In the genomic region with DNA sequence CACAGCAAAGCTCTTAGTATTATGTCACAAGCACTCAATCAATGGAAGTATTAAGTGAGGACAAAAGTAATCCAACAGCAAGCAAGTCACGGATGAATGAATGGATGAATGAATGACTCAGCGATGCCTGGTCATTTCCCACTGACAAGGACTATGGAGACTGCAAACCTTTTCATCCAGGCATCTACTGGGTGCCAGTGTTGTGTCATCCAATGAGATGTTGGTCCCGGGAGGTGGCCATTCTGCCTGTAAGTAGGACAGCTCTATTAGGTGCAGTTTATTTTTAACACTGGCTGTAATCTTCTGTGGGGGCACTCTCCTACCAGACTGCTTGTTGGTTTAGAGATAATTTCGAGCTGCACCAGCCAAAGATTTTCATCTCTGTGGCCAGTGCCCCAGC, we compare ENCODE assay signal across 10 cellular contexts. TPM values are rescaled to one million over a fixed set of nuclear protein-coding genes. Genes with fewer than 3 reads are reported as not detected.
DNase-seq lines count a peak whose midpoint lies in the region; ATAC-seq, FAIRE-seq and TF ChIP-seq lines count a peak whose summit lies in the region.
"Had no signal": no experiment of that assay in that cellular context is flagged by ENCODE, and none has a peak within 500 bp of the region (broad histone marks: within the 10 kb centered on the region; RNA-seq: fewer than 3 reads in every experiment).

No MANE protein-coding gene starts in this region.

- H3K9me3 ChIP-seq in K562 (replicated peaks; ENCODE audit: control insufficient read depth, insufficient read depth, low read depth, low read length) (no peaks in the 10 kb centered on the region), spleen (no peaks in the 10 kb centered on the region), kidney (ENCODE audit: control insufficient read depth in 1 of 2, low read length in 2 of 2) (peaks cover 0 to 3% of the 10 kb centered on the region in 2 donors)

- H3K4me2 ChIP-seq in K562 (ENCODE audit: insufficient read depth, low read length): no peak overlapping the region

- peaks cover 0 to 11% (median 0%) of the 10 kb centered on the region in 3 donors for H3K27me3 Mint-ChIP-seq in immature natural killer cell (ENCODE audit: low read depth in 3 of 3)

- CTCF ChIA-PET in AG04449 (lab: Yijun Ruan, JAX): interaction anchor here (1.0 to 4.3 kb wide), 7 partner anchors 235 to 254 kb away, joined by 3 to 24 read pairs (median 7); no protein-coding TSS in a partner anchor
- CTCF ChIA-PET in K562 (lab: Yijun Ruan, JAX; ENCODE audit: low intra/inter-chr PET ratio): interaction anchor here (0.6 kb wide), 1 partner anchor 1199 kb away, joined by 3 read pairs; no protein-coding TSS in a partner anchor

- peaks cover 0 to 2% (median 0%) of the 10 kb centered on the region in 6 donors for H3K9me3 Mint-ChIP-seq in immature natural killer cell

- in situ Hi-C loops in K562 (cut with MboI): no loop called here

- no peaks in the 10 kb centered on the region for H4K20me1 ChIP-seq in K562 (replicated peaks; ENCODE audit: control insufficient read depth, insufficient read depth, low read length)

- no peaks in the 10 kb centered on the region for H3K27me3 ChIP-seq in K562 (ENCODE audit: control insufficient read depth in 2 of 2, insufficient read depth in 2 of 2, low read length in 2 of 2)
- H3K27me3 ChIP-seq in spleen (replicated peaks in 1 of 7): peaks cover 0 to 13% (median 0%) of the 10 kb centered on the region in 7 donors

- ATAC-seq in K562 (peak; percentile 79), HG03521 (IDR thresholded peaks at IDR 0.05; ENCODE audit: unreplicated experiment) (no peak)

- peak; percentile 28 for DNase-seq in AG04449 (ENCODE audit: low read depth, low spot score)
- DNase-seq in K562 (ENCODE audit: extremely low read depth in 1 of 4, low spot score in 3 of 4): peak in 2 of 4 experiments; percentile 22
- peak; percentile 57 for DNase-seq in left kidney (ENCODE audit: low read depth, low spot score)
- DNase-seq in spleen: no peak
- DNase-seq in kidney: no peak
- DNase-seq in immature natural killer cell: no peak
- DNase-seq: MM.1S had no signal

- FAIRE-seq in K562 (lab: Jason Lieb, UNC) (no peak), kidney (lab: Jason Lieb, UNC) (no peak)
- FAIRE-seq: G401.6 had no signal

- no peaks in the 10 kb centered on the region for H3K9me1 ChIP-seq in K562 (ENCODE audit: control insufficient read depth, insufficient read depth, low read length)

- H3K4me3 ChIP-seq in AG04449 (ENCODE audit: low read depth, low read length): no peak overlapping the region
- H3K4me3 ChIP-seq in K562: no peak overlapping the region
- H3K4me3 ChIP-seq in spleen: no peak overlapping the region
- H3K4me3 ChIP-seq in kidney (ENCODE audit: low read length in 2 of 2): no peak overlapping the region

- TF ChIP-seq RAD21 in Ishikawa (IDR thresholded peaks at IDR 0.05; ENCODE audit: low read depth): peak; percentile 35
- peak in 1 of 2 experiments; percentile 46; a peak in 2 of 4 replicates for TF ChIP-seq RAD21 in K562 (CRISPR knock-in tag; conservative IDR thresholded peaks at IDR 0.05 in 1 of 2, IDR thresholded peaks at IDR 0.05 in 1 of 2)

- intact Hi-C loops in K562 (cut with micrococcal nuclease) (no loop called here), spleen (cut with DNase I; ENCODE audit: low total_unique reads) (no loop called here), kidney (cut with DNase I) (loop anchor here (10.0 kb wide), 1 partner anchor 218 kb away; a partner anchor contains a TSS)

- H3K9ac ChIP-seq in K562 (ENCODE audit: insufficient read depth in 1 of 2, low read depth in 2 of 2, low read length in 2 of 2) (no peak overlapping the region), kidney (ENCODE audit: low read length in 2 of 2) (no peak overlapping the region)

- WGBS in K562 (ENCODE audit: insufficient coverage, low coverage, missing lambda C conversion rate): 0% methylated on average over 4 of the region's 4 CpGs
- 36 to 86% (median 55%) methylated on average over 3 to 4 of the region's 4 CpGs for WGBS in spleen, 5 donors

- H3K4me1 Mint-ChIP-seq in immature natural killer cell: no peaks in the 10 kb centered on the region

- TF ChIP-seq POLR2A in K562 (conservative IDR thresholded peaks at IDR 0.05) (no peak), spleen (IDR thresholded peaks at IDR 0.05) (no peak)

- H2AFZ ChIP-seq in K562 (ENCODE audit: low read depth, low read length): no peak overlapping the region

- H3K4me1 ChIP-seq in K562 (replicated peaks in 1 of 2; ENCODE audit: control insufficient read depth in 2 of 2, insufficient read depth in 2 of 2, low read length in 2 of 2) (no peaks in the 10 kb centered on the region), spleen (no peaks in the 10 kb centered on the region), kidney (ENCODE audit: control insufficient read depth in 1 of 2, insufficient read depth in 1 of 2, low read depth in 1 of 2, low read length in 2 of 2) (no peaks in the 10 kb centered on the region)

- TF ChIP-seq EP300 in Ishikawa (IDR thresholded peaks at IDR 0.05; ENCODE audit: borderline replicate concordance): no peak
- TF ChIP-seq EP300 in K562 (IDR thresholded peaks at IDR 0.05; ENCODE audit: low read length): no peak

- BruUV-seq in K562 (replicated peaks; lab: Mats Ljungman, UMichigan): no TSS peak

- H3K27ac ChIP-seq in K562 (ENCODE audit: extremely low read depth, low read depth, low read length) (no peak overlapping the region), spleen (peak overlapping the region in 3 of 8 donors; percentile 9 to 45 (median 31)), kidney (ENCODE audit: low read depth in 2 of 2, low read length in 2 of 2) (no peak overlapping the region)

- no peaks in the 10 kb centered on the region for H3K36me3 Mint-ChIP-seq in immature natural killer cell

- H3K27ac Mint-ChIP-seq in immature natural killer cell: no peak overlapping the region

- H3K36me3 ChIP-seq in K562 (ENCODE audit: control insufficient read depth, insufficient read depth, low read length): no peaks in the 10 kb centered on the region
- H3K36me3 ChIP-seq in spleen: peaks cover 0 to 11% (median 0%) of the 10 kb centered on the region in 6 donors
- H3K36me3 ChIP-seq in kidney (ENCODE audit: control insufficient read depth in 1 of 2, insufficient read depth in 2 of 2, low read length in 2 of 2): no peaks in the 10 kb centered on the region

- TF ChIP-seq CTCF in AG04449 (IDR thresholded peaks at IDR 0.05; ENCODE audit: insufficient read depth, low read length, missing control alignments) (peak; percentile 12), K562 (IDR thresholded peaks at IDR 0.05 in 2 of 3, conservative IDR thresholded peaks at IDR 0.05 in 1 of 3; ENCODE audit: insufficient read depth in 2 of 3, low read depth in 1 of 3, low read length in 3 of 3) (peak; percentile 13 to 44 (median 36); a peak in 2 of 6 replicates), spleen (IDR thresholded peaks at IDR 0.05 in 8 of 11, conservative IDR thresholded peaks at IDR 0.05 in 3 of 11) (no peak), kidney (IDR thresholded peaks at IDR 0.05; ENCODE audit: borderline replicate concordance, extremely low read depth, insufficient read depth) (no peak)

- POLR2A ChIA-PET in AG04449 (lab: Yijun Ruan, JAX) (no interaction called here), K562 (lab: Yijun Ruan, JAX) (interaction anchor here (1.0 kb wide), 1 partner anchor 9 kb away, joined by 4 read pairs; no protein-coding TSS in a partner anchor)

- H3K79me2 ChIP-seq in K562 (ENCODE audit: control insufficient read depth, insufficient read depth, low read length): no peaks in the 10 kb centered on the region

- H3K4me3 Mint-ChIP-seq in immature natural killer cell: no peak overlapping the region

TF ChIP-seq in Ishikawa, 13 proteins besides CTCF, POLR2A, EP300 and RAD21 (continues in another document):
- TF ChIP-seq EGR1 (IDR thresholded peaks at IDR 0.05) (no peak), YY1 (IDR thresholded peaks at IDR 0.05; ENCODE audit: low read depth) (no peak), NFIC (IDR thresholded peaks at IDR 0.05) (no peak)
- TF ChIP-seq, protein P1, sequence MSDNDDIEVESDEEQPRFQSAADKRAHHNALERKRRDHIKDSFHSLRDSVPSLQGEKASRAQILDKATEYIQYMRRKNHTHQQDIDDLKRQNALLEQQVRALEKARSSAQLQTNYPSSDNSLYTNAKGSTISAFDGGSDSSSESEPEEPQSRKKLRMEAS (IDR thresholded peaks at IDR 0.05): no peak

TF ChIP-seq in K562, 482 proteins besides CTCF, POLR2A, EP300 and RAD21 (continues in another document):
- no peak for TF ChIP-seq ZNF436 (CRISPR knock-in tag; IDR thresholded peaks at IDR 0.05)
- no peak for TF ChIP-seq DIDO1 (tag; IDR thresholded peaks at IDR 0.05; ENCODE audit: low read depth)
- TF ChIP-seq, protein P2, sequence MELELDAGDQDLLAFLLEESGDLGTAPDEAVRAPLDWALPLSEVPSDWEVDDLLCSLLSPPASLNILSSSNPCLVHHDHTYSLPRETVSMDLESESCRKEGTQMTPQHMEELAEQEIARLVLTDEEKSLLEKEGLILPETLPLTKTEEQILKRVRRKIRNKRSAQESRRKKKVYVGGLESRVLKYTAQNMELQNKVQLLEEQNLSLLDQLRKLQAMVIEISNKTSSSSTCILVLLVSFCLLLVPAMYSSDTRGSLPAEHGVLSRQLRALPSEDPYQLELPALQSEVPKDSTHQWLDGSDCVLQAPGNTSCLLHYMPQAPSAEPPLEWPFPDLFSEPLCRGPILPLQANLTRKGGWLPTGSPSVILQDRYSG (tag; conservative IDR thresholded peaks at IDR 0.05; ENCODE audit: low read depth): no peak
- peak; percentile 55 for TF ChIP-seq NFE2 (IDR thresholded peaks at IDR 0.05; ENCODE audit: low read depth)

RNA-seq across cellular contexts. Expression of a gene that starts 39.4 kb away (rescaled TPM):
- total RNA-seq in K562 (2011; cell fraction: chromatin; rRNA removed; ENCODE audit: low replicate concordance): not detected in 2 replicates
- total RNA-seq in K562 (2011; cell fraction: nucleolus; rRNA removed): not detected in 2 replicates
- not detected in 2 replicates for total RNA-seq in K562 (2011; cell fraction: nucleoplasm; rRNA removed)
- total RNA-seq in K562 (2014; rRNA removed) (not detected in 2 replicates), K562 (2014; rRNA removed; fragmentation: Illumina TruSeq; extraction: Trizol) (not detected in 2 replicates), K562 (2015; rRNA removed; fragmentation: Illumina TruSeq; extraction: Trizol) (not detected in 2 replicates), K562 (2021) (not detected in 2 replicates), spleen (100 to 1,000 TPM; 183 to 320 (median 243) TPM), kidney (0.16 TPM)
- polyA plus RNA-seq in K562 (2011; rRNA removed) (not detected in 2 replicates), K562 (2014; fragmentation: Illumina TruSeq; extraction: Trizol) (not detected in 2 replicates), K562 (2014; fragmentation: Nextera tagmentation; extraction: Ambion mirVana) (under 1 TPM in 1 of 2 experiments, not detected in 1; 0.10 TPM), K562 (2014; rRNA removed) (not detected in 2 replicates), spleen (10 to 100 TPM in 2 of 3 donors, 1 to 10 TPM in 1; 9.7 to 29.5 (median 25.3) TPM), kidney (ENCODE audit: insufficient read depth, low read depth, low replicate concordance) (not detected), immature natural killer cell (not detected)
- not detected in 2 replicates for polyA plus RNA-seq in K562 (2011; cell fraction: cytosol; rRNA removed)
- polyA plus RNA-seq in K562 (2011; cell fraction: nucleus; rRNA removed): not detected in 2 replicates
- polyA plus RNA-seq in K562 (2012): 0.32 and 1.1 TPM in 2 replicates
- not detected in 2 replicates for polyA minus RNA-seq in K562 (2011; rRNA and poly(A)+ RNA removed)
- not detected in 2 replicates for polyA minus RNA-seq in K562 (2011; cell fraction: cytosol; rRNA and poly(A)+ RNA removed)
- polyA minus RNA-seq in K562 (2011; cell fraction: nucleus; rRNA and poly(A)+ RNA removed): not detected in 2 replicates

Comparison
In these comparisons a context has a peak if more than half of its experiments do, and no peak if none do; other contexts are left out.
1. DNase-seq: peak in AG04449 (single experiment) and left kidney (single experiment); none in spleen (single experiment), kidney (single experiment) and immature natural killer cell (0 of 3).
2. CTCF ChIP-seq: peak in AG04449 (single experiment) and K562 (3 of 3); none in spleen (0 of 11) and kidney (single experiment).
3. RNA of a gene that starts 39.4 kb away (polyA plus RNA-seq): 9.7 to 29.5 TPM in spleen; not detected in kidney (single experiment), 0.10 to 1.1 TPM in K562 and not detected in immature natural killer cell; every median in the first group is over 4 times any median in the second.